8 cellular contexts compared by ENCODE assay signal in the genomic region with DNA sequence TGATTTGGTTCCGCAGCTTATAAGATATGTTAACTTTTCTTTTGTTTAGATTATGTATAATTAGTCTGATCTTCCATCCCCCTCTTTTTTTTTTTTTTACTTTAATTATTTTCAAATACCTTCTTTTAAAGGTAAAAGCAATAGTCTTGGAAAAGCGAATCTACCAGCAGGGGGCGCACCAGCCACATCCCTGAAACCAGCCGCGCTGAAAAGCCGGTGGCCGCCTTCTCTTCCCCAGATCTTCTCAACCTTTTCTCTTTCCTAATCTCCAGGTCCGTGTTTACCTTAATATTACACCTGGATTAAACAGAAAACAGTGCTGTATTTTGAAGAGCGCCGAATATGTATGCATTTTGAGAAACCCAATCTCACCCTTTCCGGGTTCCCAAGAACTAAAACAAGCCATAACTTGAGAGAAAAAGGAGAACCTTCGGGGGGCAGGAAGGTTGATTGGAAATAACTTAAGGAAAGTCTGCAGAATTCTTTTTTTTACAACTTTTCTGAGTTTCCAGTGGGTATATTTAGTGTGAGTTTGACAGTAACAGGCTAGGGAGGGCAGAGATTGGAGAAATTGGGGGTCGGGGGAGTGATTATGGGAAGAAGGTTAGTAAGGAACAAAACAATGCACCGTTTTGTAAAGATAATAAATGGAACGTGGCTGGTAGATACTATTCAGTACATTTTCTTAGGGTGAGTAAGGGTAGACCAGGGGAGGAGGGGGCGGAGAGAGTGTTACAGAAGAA. TPM values are rescaled to one million over a fixed set of nuclear protein-coding genes. Genes with fewer than 3 reads are reported as not detected.
A peak's percentile ranks its signal among the peaks of the same experiment; 100 is the strongest.
DNase-seq lines count a peak whose midpoint lies in the region; ATAC-seq and TF ChIP-seq lines count a peak whose summit lies in the region.

No MANE protein-coding gene starts in this region.

- H3K27ac Mint-ChIP-seq in CD4-positive, alpha-beta T cell: no peak overlapping the region
- peak overlapping the region; percentile 82 for H3K27ac Mint-ChIP-seq in T-helper 1 cell treated with Interleukin-12 subunit alpha and Interleukin-12 subunit beta and Interleukin-4 antibody, amounts not matched to agents 30 μg/mL and 1 μg/mL, for 36 hours
- H3K27ac Mint-ChIP-seq in brain: no peak overlapping the region

- intact Hi-C loops in CD4-positive, alpha-beta T cell (cut with DNase I, micrococcal nuclease): loop anchor here (1.0 to 2.0 kb wide), 2 partner anchors 973 to 974 kb away; no protein-coding TSS in a partner anchor

- H3K27ac ChIP-seq in CD4-positive, alpha-beta T cell (ENCODE audit: low read depth, low read length): no peak overlapping the region

- no peak overlapping the region for H3K4me3 ChIP-seq in kidney epithelial cell (ENCODE audit: low read depth, low read length)

- no peak for ATAC-seq in CD4-positive, alpha-beta T cell (ENCODE audit: poor library complexity)
- ATAC-seq in GM21619 (IDR thresholded peaks at IDR 0.05; ENCODE audit: unreplicated experiment): peak; percentile 60

- peak in 7 of 10 experiments; percentile 11 to 60 (median 22) for DNase-seq in CD4-positive, alpha-beta T cell
- DNase-seq in NCI-H1417 (lab: John Stamatoyannopoulos, UW): peak; percentile 77 to 94 (median 78)
- peak; percentile 26 for DNase-seq in kidney epithelial cell (ENCODE audit: low read depth)
- DNase-seq in stimulated activated CD4-positive, alpha-beta T cell treated with anti-CD3 and anti-CD28 coated beads, Interleukin-4, amount 100 ng/mL, for 24 hours: peak; percentile 51
- DNase-seq in COLO829 (ENCODE audit: low spot score): no peak

- H3K9me3 Mint-ChIP-seq in CD4-positive, alpha-beta T cell: peaks cover 4% of the 10 kb centered on the region
- no peaks in the 10 kb centered on the region for H3K9me3 Mint-ChIP-seq in T-helper 1 cell treated with Interleukin-12 subunit alpha and Interleukin-12 subunit beta and Interleukin-4 antibody, amounts not matched to agents 30 μg/mL and 1 μg/mL, for 36 hours
- H3K9me3 Mint-ChIP-seq in brain: peaks cover under 1 to 9% (median 3%) of the 10 kb centered on the region in 5 experiments

- peaks cover 11% of the 10 kb centered on the region for H3K4me1 Mint-ChIP-seq in CD4-positive, alpha-beta T cell (ENCODE audit: low read depth)
- peaks cover 10% of the 10 kb centered on the region for H3K4me1 Mint-ChIP-seq in T-helper 1 cell treated with Interleukin-12 subunit alpha and Interleukin-12 subunit beta and Interleukin-4 antibody, amounts not matched to agents 30 μg/mL and 1 μg/mL, for 36 hours (ENCODE audit: low read depth)
- peaks cover 50% of the 10 kb centered on the region for H3K4me1 Mint-ChIP-seq in brain

- CTCF ChIA-PET in CD4-positive, alpha-beta T cell (lab: Charles Lee): interaction anchor here (1.3 to 1.6 kb wide), 2 partner anchors 9 to 11 kb away, joined by 3 to 4 read pairs; no protein-coding TSS in a partner anchor

- H3K27me3 ChIP-seq in CD4-positive, alpha-beta T cell (ENCODE audit: control insufficient read depth, insufficient read depth, low read length): peaks cover 95% of the 10 kb centered on the region
- peaks cover 54% of the 10 kb centered on the region for H3K27me3 ChIP-seq in kidney epithelial cell (ENCODE audit: control insufficient read depth, insufficient read depth, low read length)

- POLR2A ChIA-PET in CD4-positive, alpha-beta T cell (lab: Charles Lee): no interaction called here

- H3K36me3 Mint-ChIP-seq in CD4-positive, alpha-beta T cell (ENCODE audit: low read depth): no peaks in the 10 kb centered on the region
- peaks cover 2% of the 10 kb centered on the region for H3K36me3 Mint-ChIP-seq in T-helper 1 cell treated with Interleukin-12 subunit alpha and Interleukin-12 subunit beta and Interleukin-4 antibody, amounts not matched to agents 30 μg/mL and 1 μg/mL, for 36 hours (ENCODE audit: low read depth)
- H3K36me3 Mint-ChIP-seq in brain: peaks cover 25% of the 10 kb centered on the region

- no peaks in the 10 kb centered on the region for H3K36me3 ChIP-seq in kidney epithelial cell (ENCODE audit: control insufficient read depth, insufficient read depth, low read length)

- TF ChIP-seq CTCF in CD4-positive, alpha-beta T cell (IDR thresholded peaks at IDR 0.05): peak; percentile 59
- peak; percentile 94 for TF ChIP-seq CTCF in brain (conservative IDR thresholded peaks at IDR 0.05)
- TF ChIP-seq CTCF in kidney epithelial cell (IDR thresholded peaks at IDR 0.05; ENCODE audit: insufficient read depth, low read length, poor library complexity, severe bottlenecking): peak; percentile 69

- H3K4me3 Mint-ChIP-seq in CD4-positive, alpha-beta T cell: peak overlapping the region; percentile 74
- peak overlapping the region; percentile 53 for H3K4me3 Mint-ChIP-seq in T-helper 1 cell treated with Interleukin-12 subunit alpha and Interleukin-12 subunit beta and Interleukin-4 antibody, amounts not matched to agents 30 μg/mL and 1 μg/mL, for 36 hours
- no peak overlapping the region for H3K4me3 Mint-ChIP-seq in brain

- peaks cover 16% of the 10 kb centered on the region for H3K9me3 ChIP-seq in CD4-positive, alpha-beta T cell (ENCODE audit: control insufficient read depth, low read length)

- H3K27me3 Mint-ChIP-seq in CD4-positive, alpha-beta T cell: peaks cover 36% of the 10 kb centered on the region
- H3K27me3 Mint-ChIP-seq in T-helper 1 cell treated with Interleukin-12 subunit alpha and Interleukin-12 subunit beta and Interleukin-4 antibody, amounts not matched to agents 30 μg/mL and 1 μg/mL, for 36 hours (ENCODE audit: low read depth): peaks cover 57% of the 10 kb centered on the region
- H3K27me3 Mint-ChIP-seq in brain: peaks cover 29% of the 10 kb centered on the region

RNA-seq across cellular contexts. Expression of gene SOX2, which starts 2.0 kb away (rescaled TPM):
- total RNA-seq in CD4-positive, alpha-beta T cell: not detected
- polyA plus RNA-seq in brain (ENCODE audit: insufficient read depth, low read depth, low replicate concordance): 120 TPM
- total RNA-seq in kidney epithelial cell: not detected in 2 replicates

Comparison
In these comparisons a context has a peak if more than half of its experiments do, and no peak if none do; other contexts are left out.
1. H3K4me3 Mint-ChIP-seq: peak in CD4-positive, alpha-beta T cell (single experiment) and T-helper 1 cell treated with Interleukin-12 subunit alpha and Interleukin-12 subunit beta and Interleukin-4 antibody, amounts not matched to agents 30 μg/mL and 1 μg/mL, for 36 hours (single experiment); none in brain (0 of 5).
2. Peak in every context shown above with its lines, with median percentiles within 50 percentile points of each other: CTCF ChIP-seq.